In genomic region chr11:33735426-33736147, GRCh38 we compare ENCODE assay signal across 8 cellular contexts. TPM values are rescaled to one million over a fixed set of nuclear protein-coding genes. Genes with fewer than 3 reads are reported as not detected.
DNase-seq lines count a peak whose midpoint lies in the region; ATAC-seq lines count a peak whose summit lies in the region.

No MANE protein-coding gene starts in this region.

- H3K27ac ChIP-seq in BLaER1 (peak overlapping the region; percentile 89), angular gyrus (ENCODE audit: low read depth, low read length) (peak overlapping the region; percentile 78)

- H4K20me1 ChIP-seq in BLaER1 = peaks cover 43% of the 10 kb centered on the region

- peak; percentile 27 for DNase-seq in GM19238 (ENCODE audit: insufficient read length, low spot score)
- DNase-seq in RPMI7951 (ENCODE audit: low read depth) = peak; percentile 37
- DNase-seq in NK-92 treated with Interleukin-12 subunit alpha and Interleukin-12 subunit beta, amount 100 ng/mL, for 24 hours (lab: John Stamatoyannopoulos, UW) = no peak

- peak; percentile 47 for ATAC-seq in HG03196 (IDR thresholded peaks at IDR 0.05; ENCODE audit: unreplicated experiment)

- H3K36me3 ChIP-seq in BLaER1 (peaks cover 19% of the 10 kb centered on the region), skeletal muscle satellite cell (ENCODE audit: insufficient read depth, low read length) (peaks cover 43% of the 10 kb centered on the region)

- H3K27me3 ChIP-seq in BLaER1 = no peaks in the 10 kb centered on the region
- H3K27me3 ChIP-seq in skeletal muscle satellite cell (ENCODE audit: control insufficient read depth, insufficient read depth, low read length) = no peaks in the 10 kb centered on the region

- H3K9me3 ChIP-seq in BLaER1 = no peaks in the 10 kb centered on the region
- no peaks in the 10 kb centered on the region for H3K9me3 ChIP-seq in skeletal muscle satellite cell (replicated peaks; ENCODE audit: low read length)

- H3K4me2 ChIP-seq in BLaER1 = peak overlapping the region; percentile 88
- peak overlapping the region; percentile 87 for H3K4me2 ChIP-seq in skeletal muscle satellite cell (ENCODE audit: low read length)

- H3K9ac ChIP-seq in BLaER1 (peak overlapping the region; percentile 89), skeletal muscle satellite cell (ENCODE audit: low read depth, low read length) (peak overlapping the region; percentile 98)

- H3K4me3 ChIP-seq in BLaER1 (peak overlapping the region; percentile 89), iPS-11a (ENCODE audit: low read depth, low read length) (peak overlapping the region; percentile 40), skeletal muscle satellite cell (ENCODE audit: low read length) (peak overlapping the region; percentile 77)

- H3K4me1 ChIP-seq in BLaER1 (peaks cover 49% of the 10 kb centered on the region), skeletal muscle satellite cell (ENCODE audit: control insufficient read depth, insufficient read depth, low read length) (peaks cover 45% of the 10 kb centered on the region)

RNA-seq across cellular contexts. Expression of gene CD59, which starts 0.6 kb away (rescaled TPM):
- 118 TPM in 2 replicates for total RNA-seq in RPMI7951 (2014; rRNA removed; shearing (Covaris generic))
- total RNA-seq in skeletal muscle satellite cell (2012; rRNA removed) = 384 and 517 TPM in 2 replicates

RNA-seq across cellular contexts. Expression of gene C11orf91, which starts 35.0 kb away (rescaled TPM):
- not detected in 2 replicates for total RNA-seq in RPMI7951 (2014; rRNA removed; shearing (Covaris generic))
- not detected in 2 replicates for total RNA-seq in skeletal muscle satellite cell (2012; rRNA removed)

RNA-seq across cellular contexts. Expression of gene FBXO3, which starts 38.7 kb away (rescaled TPM):
- total RNA-seq in RPMI7951 (2014; rRNA removed; shearing (Covaris generic)) = 35.7 and 41.2 TPM in 2 replicates
- 23.3 and 23.6 TPM in 2 replicates for total RNA-seq in skeletal muscle satellite cell (2012; rRNA removed)
